Comparison of ENCODE assay signal across 9 cellular contexts in the genomic region with DNA sequence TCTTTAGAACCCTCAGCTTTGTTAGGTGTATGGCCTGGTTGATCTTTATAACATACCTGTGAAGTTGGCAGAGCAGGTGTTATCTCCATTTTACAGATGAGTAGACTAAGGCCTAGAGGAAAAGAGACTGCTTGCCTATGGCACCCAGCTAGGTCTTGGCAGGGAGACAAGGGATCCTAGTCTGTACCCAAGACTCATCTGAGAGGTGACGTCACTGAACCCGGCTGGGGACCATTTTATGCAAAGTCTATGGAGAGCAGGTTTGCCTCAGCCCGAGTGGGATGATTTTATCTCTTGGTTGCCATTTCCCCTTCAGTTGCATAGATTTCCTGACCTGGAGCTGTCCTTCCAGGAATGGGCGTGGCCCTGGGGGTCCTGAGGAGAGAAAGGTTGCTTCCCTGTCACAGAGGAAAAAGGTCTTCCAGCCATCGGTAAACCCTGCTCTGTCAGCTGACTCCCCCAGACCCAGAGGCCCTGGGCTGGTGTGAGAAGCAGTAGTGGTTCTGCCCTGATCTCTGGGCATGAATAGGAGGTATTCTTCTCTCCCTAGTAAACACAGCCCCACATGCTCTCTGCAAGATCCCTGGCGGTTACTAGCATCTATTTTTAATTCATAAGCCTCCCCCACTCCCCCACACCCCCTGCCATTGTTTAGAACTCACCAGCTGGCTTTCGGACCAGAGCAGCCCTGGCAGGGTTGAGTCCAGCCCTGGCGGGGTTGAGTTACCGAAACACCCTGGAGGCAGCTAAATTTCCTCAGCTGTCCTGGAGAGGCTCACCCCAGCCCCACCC. TPM values are rescaled to one million over a fixed set of nuclear protein-coding genes. Genes with fewer than 3 reads are reported as not detected.
A peak's percentile ranks its signal among the peaks of the same experiment; 100 is the strongest.
DNase-seq lines count a peak whose midpoint lies in the region; ATAC-seq and TF ChIP-seq lines count a peak whose summit lies in the region.
"Had no signal": no experiment of that assay in that cellular context is flagged by ENCODE, and none has a peak within 500 bp of the region (broad histone marks: within the 10 kb centered on the region; RNA-seq: fewer than 3 reads in every experiment).

No MANE protein-coding gene starts in this region.

- BruUV-seq in PC-3 (replicated peaks; lab: Mats Ljungman, UMichigan) = no TSS peak

- H3K4me1 ChIP-seq in iPS-15b (ENCODE audit: control insufficient read depth, insufficient read depth, low read length) (peaks cover 5% of the 10 kb centered on the region), suprapubic skin (peaks cover 40% of the 10 kb centered on the region), PC-3 (ENCODE audit: insufficient read depth, low read length) (no peaks in the 10 kb centered on the region)
- no peaks in the 10 kb centered on the region for H3K4me1 ChIP-seq in naive thymus-derived CD4-positive, alpha-beta T cell (ENCODE audit: control insufficient read depth in 2 of 2, insufficient read depth in 2 of 2, low read length in 2 of 2)

- H3K27ac ChIP-seq in suprapubic skin (peak overlapping the region; percentile 5), PC-3 (ENCODE audit: low read length) (no peak overlapping the region)
- H3K27ac ChIP-seq in naive thymus-derived CD4-positive, alpha-beta T cell (ENCODE audit: low read depth, low read length) = no peak overlapping the region

- no peak overlapping the region for H3K4me3 Mint-ChIP-seq in activated CD4-positive, alpha-beta T cell treated with anti-CD3 and anti-CD28 coated beads, Interleukin-2, amount 10 ng/mL, durations not matched to agents 24 days and 14 days
- H3K4me3 Mint-ChIP-seq in activated CD4-positive, alpha-beta T cell treated with anti-CD3 and anti-CD28 coated beads, Interleukin-2, amount 10 ng/mL, durations not matched to agents 7 days and 5 days = no peak overlapping the region
- no peak overlapping the region for H3K4me3 Mint-ChIP-seq in activated T-helper 2 cell treated with anti-CD3 and anti-CD28 coated beads, Interferon-gamma antibody, Interleukin-2, Interleukin-4, amounts not matched to agents 10 μg/mL and 5 μg/mL and 100 μg/mL, durations not matched to agents 14 hours and 24 hours and 36 hours (ENCODE audit: low read depth)
- no peak overlapping the region for H3K4me3 Mint-ChIP-seq in naive thymus-derived CD4-positive, alpha-beta T cell

- TF ChIP-seq EP300 in suprapubic skin (IDR thresholded peaks at IDR 0.05) = no peak

- H2AFZ ChIP-seq in PC-3 (ENCODE audit: low read length) = no peak overlapping the region

- peaks cover 11% of the 10 kb centered on the region for H3K36me3 Mint-ChIP-seq in activated CD4-positive, alpha-beta T cell treated with anti-CD3 and anti-CD28 coated beads, Interleukin-2, amount 10 ng/mL, durations not matched to agents 24 days and 14 days (ENCODE audit: low read depth)
- no peaks in the 10 kb centered on the region for H3K36me3 Mint-ChIP-seq in activated CD4-positive, alpha-beta T cell treated with anti-CD3 and anti-CD28 coated beads, Interleukin-2, amount 10 ng/mL, durations not matched to agents 7 days and 5 days (ENCODE audit: low read depth)
- H3K36me3 Mint-ChIP-seq in activated T-helper 2 cell treated with anti-CD3 and anti-CD28 coated beads, Interferon-gamma antibody, Interleukin-2, Interleukin-4, amounts not matched to agents 10 μg/mL and 5 μg/mL and 100 μg/mL, durations not matched to agents 14 hours and 24 hours and 36 hours (ENCODE audit: low read depth) = peaks cover 5% of the 10 kb centered on the region
- H3K36me3 Mint-ChIP-seq in naive thymus-derived CD4-positive, alpha-beta T cell = peaks cover 0 to 3% (median 0%) of the 10 kb centered on the region in 5 donors

- H3K27me3 Mint-ChIP-seq in activated CD4-positive, alpha-beta T cell treated with anti-CD3 and anti-CD28 coated beads, Interleukin-2, amount 10 ng/mL, durations not matched to agents 24 days and 14 days = no peaks in the 10 kb centered on the region
- H3K27me3 Mint-ChIP-seq in activated CD4-positive, alpha-beta T cell treated with anti-CD3 and anti-CD28 coated beads, Interleukin-2, amount 10 ng/mL, durations not matched to agents 7 days and 5 days = no peaks in the 10 kb centered on the region
- no peaks in the 10 kb centered on the region for H3K27me3 Mint-ChIP-seq in activated T-helper 2 cell treated with anti-CD3 and anti-CD28 coated beads, Interferon-gamma antibody, Interleukin-2, Interleukin-4, amounts not matched to agents 10 μg/mL and 5 μg/mL and 100 μg/mL, durations not matched to agents 14 hours and 24 hours and 36 hours (ENCODE audit: low read depth)
- H3K27me3 Mint-ChIP-seq in naive thymus-derived CD4-positive, alpha-beta T cell = no peaks in the 10 kb centered on the region

- H3F3A ChIP-seq in PC-3 (ENCODE audit: low read length, unreplicated experiment) = no peaks in the 10 kb centered on the region

- H3K4me2 ChIP-seq in PC-3 (ENCODE audit: low read length) = no peak overlapping the region

- TF ChIP-seq CTCF in suprapubic skin (IDR thresholded peaks at IDR 0.05) = no peak
- no peak for TF ChIP-seq CTCF in PC-3 (conservative IDR thresholded peaks at IDR 0.05; ENCODE audit: low read depth, low read length)

- DNase-seq in activated CD4-positive, alpha-beta T cell treated with anti-CD3 and anti-CD28 coated beads, Interleukin-2, amount 10 ng/mL, durations not matched to agents 24 days and 14 days = no peak
- no peak for DNase-seq in activated CD4-positive, alpha-beta T cell treated with anti-CD3 and anti-CD28 coated beads, Interleukin-2, amount 10 ng/mL, durations not matched to agents 7 days and 5 days
- no peak for DNase-seq in activated T-helper 2 cell treated with anti-CD3 and anti-CD28 coated beads, Interferon-gamma antibody, Interleukin-2, Interleukin-4, amounts not matched to agents 10 μg/mL and 5 μg/mL and 100 μg/mL, durations not matched to agents 14 hours and 24 hours and 36 hours (ENCODE audit: low spot score)
- DNase-seq in suprapubic skin (ENCODE audit: low spot score in 2 of 2) (no peak), PC-3 (no peak)
- DNase-seq in naive thymus-derived CD4-positive, alpha-beta T cell = no peak
- no peak for DNase-seq in activated effector memory CD4-positive, alpha-beta T cell treated with anti-CD3 and anti-CD28 coated beads, Interleukin-2, amount 50 U/mL, for 16 hours
- DNase-seq: AML-193 had no signal

- no peaks in the 10 kb centered on the region for H3K36me3 ChIP-seq in iPS-15b (ENCODE audit: control insufficient read depth, insufficient read depth, low read length)
- no peaks in the 10 kb centered on the region for H3K36me3 ChIP-seq in suprapubic skin
- no peaks in the 10 kb centered on the region for H3K36me3 ChIP-seq in PC-3 (ENCODE audit: low read depth, low read length)
- H3K36me3 ChIP-seq in naive thymus-derived CD4-positive, alpha-beta T cell (ENCODE audit: control insufficient read depth in 2 of 3, insufficient read depth in 3 of 3, low read length in 3 of 3) = no peaks in the 10 kb centered on the region

- no peaks in the 10 kb centered on the region for H3K9me3 ChIP-seq in iPS-15b (ENCODE audit: control insufficient read depth, insufficient read depth, low read length)
- no peaks in the 10 kb centered on the region for H3K9me3 ChIP-seq in suprapubic skin
- no peaks in the 10 kb centered on the region for H3K9me3 ChIP-seq in PC-3 (ENCODE audit: low read length)
- H3K9me3 ChIP-seq in naive thymus-derived CD4-positive, alpha-beta T cell (ENCODE audit: control insufficient read depth in 2 of 3, low read length in 3 of 3) = no peaks in the 10 kb centered on the region

- H3K4me3 ChIP-seq in iPS-15b (ENCODE audit: low read depth, low read length) (no peak overlapping the region), suprapubic skin (no peak overlapping the region), PC-3 (ENCODE audit: low read length) (no peak overlapping the region)
- no peak overlapping the region for H3K4me3 ChIP-seq in naive thymus-derived CD4-positive, alpha-beta T cell (ENCODE audit: low read length)

- 30% methylated on average over 9 of the region's 9 CpGs for WGBS in suprapubic skin

- H4K20me1 ChIP-seq in PC-3 (ENCODE audit: low read length) = no peaks in the 10 kb centered on the region

- POLR2A ChIA-PET in activated CD4-positive, alpha-beta T cell treated with anti-CD3 and anti-CD28 coated beads, Interleukin-2, amount 10 ng/mL, durations not matched to agents 7 days and 5 days (lab: Charles Lee) = no interaction called here
- POLR2A ChIA-PET in PC-3 (lab: Charles Lee; ENCODE audit: unreplicated experiment) = no interaction called here
- POLR2A ChIA-PET in naive thymus-derived CD4-positive, alpha-beta T cell (lab: Charles Lee) = interaction anchor here (1.0 kb wide), 1 partner anchor 10 kb away, joined by 3 read pairs; no protein-coding TSS in a partner anchor

- peak overlapping the region; percentile 41 for H3K9ac ChIP-seq in iPS-15b (ENCODE audit: low read depth, low read length)
- no peak overlapping the region for H3K9ac ChIP-seq in PC-3 (ENCODE audit: low read length)

- H3K27me3 ChIP-seq in iPS-15b (ENCODE audit: control insufficient read depth, insufficient read depth, low read length) = no peaks in the 10 kb centered on the region
- no peaks in the 10 kb centered on the region for H3K27me3 ChIP-seq in suprapubic skin
- H3K27me3 ChIP-seq in PC-3 (ENCODE audit: low read length) = no peaks in the 10 kb centered on the region
- no peaks in the 10 kb centered on the region for H3K27me3 ChIP-seq in naive thymus-derived CD4-positive, alpha-beta T cell (ENCODE audit: control insufficient read depth in 2 of 2, insufficient read depth in 2 of 2, low read length in 2 of 2)

- H3K27ac Mint-ChIP-seq in activated CD4-positive, alpha-beta T cell treated with anti-CD3 and anti-CD28 coated beads, Interleukin-2, amount 10 ng/mL, durations not matched to agents 24 days and 14 days = peak overlapping the region; percentile 71
- no peak overlapping the region for H3K27ac Mint-ChIP-seq in activated CD4-positive, alpha-beta T cell treated with anti-CD3 and anti-CD28 coated beads, Interleukin-2, amount 10 ng/mL, durations not matched to agents 7 days and 5 days
- peak overlapping the region; percentile 14 for H3K27ac Mint-ChIP-seq in activated T-helper 2 cell treated with anti-CD3 and anti-CD28 coated beads, Interferon-gamma antibody, Interleukin-2, Interleukin-4, amounts not matched to agents 10 μg/mL and 5 μg/mL and 100 μg/mL, durations not matched to agents 14 hours and 24 hours and 36 hours
- H3K27ac Mint-ChIP-seq in naive thymus-derived CD4-positive, alpha-beta T cell = peak overlapping the region in 1 of 9 donors; percentile 33

- CTCF ChIA-PET in activated CD4-positive, alpha-beta T cell treated with anti-CD3 and anti-CD28 coated beads, Interleukin-2, amount 10 ng/mL, durations not matched to agents 7 days and 5 days (lab: Charles Lee) = interaction anchor here (0.7 to 7.4 kb wide), 4 partner anchors 9 to 186 kb away, joined by 3 to 70 read pairs (median 12); a partner anchor contains a TSS
- CTCF ChIA-PET in PC-3 (lab: Charles Lee) = no interaction called here
- CTCF ChIA-PET in naive thymus-derived CD4-positive, alpha-beta T cell (lab: Charles Lee) = interaction anchor here (0.9 to 2.8 kb wide), 3 partner anchors 8 to 18 kb away, joined by 3 to 8 read pairs (median 3); no protein-coding TSS in a partner anchor

- intact Hi-C loops in activated CD4-positive, alpha-beta T cell treated with anti-CD3 and anti-CD28 coated beads, Interleukin-2, amount 10 ng/mL, durations not matched to agents 24 days and 14 days (cut with micrococcal nuclease) = no loop called here
- intact Hi-C loops in activated T-helper 2 cell treated with anti-CD3 and anti-CD28 coated beads, Interferon-gamma antibody, Interleukin-2, Interleukin-4, amounts not matched to agents 10 μg/mL and 5 μg/mL and 100 μg/mL, durations not matched to agents 14 hours and 24 hours and 36 hours (cut with micrococcal nuclease) = loop anchor here (2.0 kb wide), 1 partner anchor 19 kb away; no protein-coding TSS in a partner anchor
- intact Hi-C loops in PC-3 (cut with micrococcal nuclease) = no loop called here
- intact Hi-C loops in naive thymus-derived CD4-positive, alpha-beta T cell (cut with micrococcal nuclease) = no loop called here

- no peaks in the 10 kb centered on the region for H3K9me2 ChIP-seq in PC-3 (replicated peaks; ENCODE audit: low read length)

- TF ChIP-seq POLR2A in suprapubic skin (IDR thresholded peaks at IDR 0.05) = no peak

- peaks cover 25% of the 10 kb centered on the region for H3K4me1 Mint-ChIP-seq in activated CD4-positive, alpha-beta T cell treated with anti-CD3 and anti-CD28 coated beads, Interleukin-2, amount 10 ng/mL, durations not matched to agents 24 days and 14 days
- peaks cover 17% of the 10 kb centered on the region for H3K4me1 Mint-ChIP-seq in activated CD4-positive, alpha-beta T cell treated with anti-CD3 and anti-CD28 coated beads, Interleukin-2, amount 10 ng/mL, durations not matched to agents 7 days and 5 days
- H3K4me1 Mint-ChIP-seq in activated T-helper 2 cell treated with anti-CD3 and anti-CD28 coated beads, Interferon-gamma antibody, Interleukin-2, Interleukin-4, amounts not matched to agents 10 μg/mL and 5 μg/mL and 100 μg/mL, durations not matched to agents 14 hours and 24 hours and 36 hours (ENCODE audit: low read depth) = peaks cover 18% of the 10 kb centered on the region
- peaks cover 0 to 24% (median 0%) of the 10 kb centered on the region in 7 donors for H3K4me1 Mint-ChIP-seq in naive thymus-derived CD4-positive, alpha-beta T cell

- H3K9me3 Mint-ChIP-seq in activated CD4-positive, alpha-beta T cell treated with anti-CD3 and anti-CD28 coated beads, Interleukin-2, amount 10 ng/mL, durations not matched to agents 24 days and 14 days = no peaks in the 10 kb centered on the region
- no peaks in the 10 kb centered on the region for H3K9me3 Mint-ChIP-seq in activated CD4-positive, alpha-beta T cell treated with anti-CD3 and anti-CD28 coated beads, Interleukin-2, amount 10 ng/mL, durations not matched to agents 7 days and 5 days
- no peaks in the 10 kb centered on the region for H3K9me3 Mint-ChIP-seq in activated T-helper 2 cell treated with anti-CD3 and anti-CD28 coated beads, Interferon-gamma antibody, Interleukin-2, Interleukin-4, amounts not matched to agents 10 μg/mL and 5 μg/mL and 100 μg/mL, durations not matched to agents 14 hours and 24 hours and 36 hours
- no peaks in the 10 kb centered on the region for H3K9me3 Mint-ChIP-seq in naive thymus-derived CD4-positive, alpha-beta T cell

- no peak for ATAC-seq in PC-3
- no peak for ATAC-seq in naive thymus-derived CD4-positive, alpha-beta T cell

- H3K79me2 ChIP-seq in PC-3 (ENCODE audit: low read length) = no peaks in the 10 kb centered on the region

RNA-seq across cellular contexts. Expression of a gene that starts 19.6 kb away (rescaled TPM):
- 19.9 and 20.9 TPM in 2 replicates for total RNA-seq in activated CD4-positive, alpha-beta T cell treated with anti-CD3 and anti-CD28 coated beads, Interleukin-2, amount 10 ng/mL, durations not matched to agents 24 days and 14 days
- total RNA-seq in activated CD4-positive, alpha-beta T cell treated with anti-CD3 and anti-CD28 coated beads, Interleukin-2, amount 10 ng/mL, durations not matched to agents 7 days and 5 days = under 1 TPM; 0.52 to 0.64 TPM
- total RNA-seq in activated T-helper 2 cell treated with anti-CD3 and anti-CD28 coated beads, Interferon-gamma antibody, Interleukin-2, Interleukin-4, amounts not matched to agents 10 μg/mL and 5 μg/mL and 100 μg/mL, durations not matched to agents 14 hours and 24 hours and 36 hours = 13.4 and 14.0 TPM in 2 replicates
- total RNA-seq in suprapubic skin (1 to 10 TPM; 3.1 to 4.3 (median 4.1) TPM), PC-3 (2014; rRNA removed) (8.7 and 11.3 TPM in 2 replicates)
- 1 to 10 TPM; 1.1 to 3.6 (median 1.8) TPM for total RNA-seq in naive thymus-derived CD4-positive, alpha-beta T cell
- under 1 TPM; 0.30 to 0.38 TPM for polyA plus RNA-seq in naive thymus-derived CD4-positive, alpha-beta T cell

RNA-seq across cellular contexts. Expression of a gene that starts 35.8 kb away (rescaled TPM):
- total RNA-seq in activated CD4-positive, alpha-beta T cell treated with anti-CD3 and anti-CD28 coated beads, Interleukin-2, amount 10 ng/mL, durations not matched to agents 24 days and 14 days = 26.7 and 27.6 TPM in 2 replicates
- total RNA-seq in activated CD4-positive, alpha-beta T cell treated with anti-CD3 and anti-CD28 coated beads, Interleukin-2, amount 10 ng/mL, durations not matched to agents 7 days and 5 days = 1 to 10 TPM; 8.8 to 8.9 TPM
- 27.3 and 28.6 TPM in 2 replicates for total RNA-seq in activated T-helper 2 cell treated with anti-CD3 and anti-CD28 coated beads, Interferon-gamma antibody, Interleukin-2, Interleukin-4, amounts not matched to agents 10 μg/mL and 5 μg/mL and 100 μg/mL, durations not matched to agents 14 hours and 24 hours and 36 hours
- total RNA-seq in suprapubic skin = 10 to 100 TPM; 12.3 to 19.5 (median 17.4) TPM
- total RNA-seq in PC-3 (2014; rRNA removed) = 8.4 and 9.3 TPM in 2 replicates
- total RNA-seq in naive thymus-derived CD4-positive, alpha-beta T cell = 10 to 100 TPM; 11.3 to 18.5 (median 15.2) TPM
- 1 to 10 TPM; 6.4 to 9.5 TPM for polyA plus RNA-seq in naive thymus-derived CD4-positive, alpha-beta T cell
